8 cellular contexts compared by ENCODE assay signal in the genomic region with DNA sequence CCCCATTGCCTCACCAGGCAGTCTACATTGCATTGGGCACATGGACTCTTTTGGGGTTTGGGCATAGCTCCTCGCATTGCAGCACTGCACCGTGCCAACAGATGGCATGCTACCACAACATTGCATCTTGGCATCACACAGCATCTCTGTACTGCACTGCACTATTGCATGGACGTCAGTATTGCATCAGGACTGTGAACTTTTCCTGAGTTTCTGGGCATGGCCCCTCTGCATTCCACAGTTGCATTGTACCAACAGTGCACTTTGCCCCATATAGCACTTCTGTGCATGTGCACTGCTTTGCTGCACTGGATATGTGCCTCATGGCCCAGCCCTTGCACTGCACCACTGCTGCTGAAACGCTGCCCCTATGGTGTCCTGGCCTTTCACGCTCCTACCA. TPM values are rescaled to one million over a fixed set of nuclear protein-coding genes. Genes with fewer than 3 reads are reported as not detected.
A peak's percentile ranks its signal among the peaks of the same experiment; 100 is the strongest.
DNase-seq lines count a peak whose midpoint lies in the region; ATAC-seq and TF ChIP-seq lines count a peak whose summit lies in the region.
"Had no signal": no experiment of that assay in that cellular context is flagged by ENCODE, and none has a peak within 500 bp of the region (broad histone marks: within the 10 kb centered on the region; RNA-seq: fewer than 3 reads in every experiment).

No MANE protein-coding gene starts in this region.

- CTCF ChIA-PET in WTC11 (lab: Charles Lee): interaction anchor here (0.5 to 1.7 kb wide), 8 partner anchors 8 to 95 kb away, joined by 3 to 9 read pairs (median 5); a partner anchor contains a TSS

- H3K4me1 Mint-ChIP-seq in neural crest cell: peaks cover 17% of the 10 kb centered on the region
- H3K4me1 Mint-ChIP-seq in WTC11: peaks cover 41% of the 10 kb centered on the region

- H3K27me3 Mint-ChIP-seq in neural crest cell (ENCODE audit: low read depth) (peaks cover 11% of the 10 kb centered on the region), WTC11 (ENCODE audit: low read depth) (no peaks in the 10 kb centered on the region)

- H3F3A ChIP-seq in MM.1S (ENCODE audit: insufficient read depth, low read length): no peaks in the 10 kb centered on the region

- no peaks in the 10 kb centered on the region for H3K9me2 ChIP-seq in MM.1S (replicated peaks; ENCODE audit: insufficient read depth, low read length)

- POLR2A ChIA-PET in WTC11 (lab: Charles Lee): no interaction called here

- peaks cover 85% of the 10 kb centered on the region for H3K27me3 ChIP-seq in MM.1S (replicated peaks; ENCODE audit: insufficient read depth, low read length)
- H3K27me3 ChIP-seq: tibial artery had no signal

- no peak overlapping the region for H3K4me2 ChIP-seq in MM.1S (ENCODE audit: low read depth, low read length)

- DNase-seq in GM03348 (ENCODE audit: low spot score): peak; percentile 49
- peak; percentile 29 for DNase-seq in MM.1S
- DNase-seq in choroid plexus epithelial cell (ENCODE audit: low read depth): peak; percentile 68
- DNase-seq in neural crest cell (ENCODE audit: low read depth, low spot score): no peak
- no peak for DNase-seq in WTC11 (ENCODE audit: low spot score)
- DNase-seq in NCI-H146 treated with DMSO at 0.1 percent for 48 hours (lab: John Stamatoyannopoulos, UW; ENCODE audit: unreplicated experiment): no peak

- ATAC-seq in WTC11: no peak
- no peak for ATAC-seq in GM18498 (IDR thresholded peaks at IDR 0.05; ENCODE audit: unreplicated experiment)

- no peaks in the 10 kb centered on the region for H3K79me2 ChIP-seq in MM.1S (ENCODE audit: low read length)

- TF ChIP-seq CTCF in MM.1S (IDR thresholded peaks at IDR 0.05; ENCODE audit: low read length) (peak; percentile 44), choroid plexus epithelial cell (conservative IDR thresholded peaks at IDR 0.05; ENCODE audit: low read depth, low read length) (peak; percentile 65), neural crest cell (conservative IDR thresholded peaks at IDR 0.05) (peak; percentile 37), WTC11 (IDR thresholded peaks at IDR 0.05) (no peak)

- H3K4me3 ChIP-seq in MM.1S (ENCODE audit: low read length) (no peak overlapping the region), choroid plexus epithelial cell (ENCODE audit: low read depth, low read length) (no peak overlapping the region)
- H3K4me3 ChIP-seq: tibial artery had no signal

- no peaks in the 10 kb centered on the region for H3K36me3 Mint-ChIP-seq in neural crest cell (ENCODE audit: low read depth)
- H3K36me3 Mint-ChIP-seq in WTC11: no peaks in the 10 kb centered on the region

- no peak overlapping the region for H2AFZ ChIP-seq in MM.1S (ENCODE audit: low read length)

- no peaks in the 10 kb centered on the region for H3K9me3 Mint-ChIP-seq in neural crest cell
- no peaks in the 10 kb centered on the region for H3K9me3 Mint-ChIP-seq in WTC11

- no peak overlapping the region for H3K4me3 Mint-ChIP-seq in neural crest cell
- H3K4me3 Mint-ChIP-seq in WTC11: no peak overlapping the region

- H4K20me1 ChIP-seq in MM.1S (ENCODE audit: insufficient read depth, low read length): no peaks in the 10 kb centered on the region

- H3K9ac ChIP-seq in MM.1S (ENCODE audit: low read length): no peak overlapping the region

- H3K27ac Mint-ChIP-seq in neural crest cell (ENCODE audit: unreplicated experiment) (no peak overlapping the region), WTC11 (no peak overlapping the region)

- H3K4me1 ChIP-seq in MM.1S (ENCODE audit: low read length): no peaks in the 10 kb centered on the region

- H3K36me3 ChIP-seq in MM.1S (replicated peaks; ENCODE audit: insufficient read depth, low read length): no peaks in the 10 kb centered on the region
- H3K36me3 ChIP-seq: tibial artery had no signal

- H3K27ac ChIP-seq in MM.1S (ENCODE audit: low read length): no peak overlapping the region
- H3K27ac ChIP-seq: tibial artery had no signal

- H3K9me3 ChIP-seq in MM.1S (replicated peaks; ENCODE audit: insufficient read depth, low read length): no peaks in the 10 kb centered on the region
- H3K9me3 ChIP-seq: tibial artery had no signal

TF ChIP-seq in WTC11, 78 proteins besides CTCF, POLR2A, EP300 and RAD21 (continues in another document):
- TF ChIP-seq, protein P1, sequence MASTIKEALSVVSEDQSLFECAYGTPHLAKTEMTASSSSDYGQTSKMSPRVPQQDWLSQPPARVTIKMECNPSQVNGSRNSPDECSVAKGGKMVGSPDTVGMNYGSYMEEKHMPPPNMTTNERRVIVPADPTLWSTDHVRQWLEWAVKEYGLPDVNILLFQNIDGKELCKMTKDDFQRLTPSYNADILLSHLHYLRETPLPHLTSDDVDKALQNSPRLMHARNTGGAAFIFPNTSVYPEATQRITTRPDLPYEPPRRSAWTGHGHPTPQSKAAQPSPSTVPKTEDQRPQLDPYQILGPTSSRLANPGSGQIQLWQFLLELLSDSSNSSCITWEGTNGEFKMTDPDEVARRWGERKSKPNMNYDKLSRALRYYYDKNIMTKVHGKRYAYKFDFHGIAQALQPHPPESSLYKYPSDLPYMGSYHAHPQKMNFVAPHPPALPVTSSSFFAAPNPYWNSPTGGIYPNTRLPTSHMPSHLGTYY (CRISPR knock-in tag; IDR thresholded peaks at IDR 0.05): no peak
- TF ChIP-seq JUN (CRISPR knock-in tag; IDR thresholded peaks at IDR 0.05) (no peak), CBFB (CRISPR knock-in tag; IDR thresholded peaks at IDR 0.05; ENCODE audit: low read depth) (no peak), ELF4 (CRISPR knock-in tag; IDR thresholded peaks at IDR 0.05; ENCODE audit: low read depth) (no peak), TP53 (CRISPR knock-in tag; IDR thresholded peaks at IDR 0.05) (no peak), TEAD1 (CRISPR knock-in tag; IDR thresholded peaks at IDR 0.05) (no peak), PRRX2 (CRISPR knock-in tag; IDR thresholded peaks at IDR 0.05) (no peak), ZNF138 (CRISPR knock-in tag; conservative IDR thresholded peaks at IDR 0.05) (no peak)
- TF ChIP-seq, protein P2, sequence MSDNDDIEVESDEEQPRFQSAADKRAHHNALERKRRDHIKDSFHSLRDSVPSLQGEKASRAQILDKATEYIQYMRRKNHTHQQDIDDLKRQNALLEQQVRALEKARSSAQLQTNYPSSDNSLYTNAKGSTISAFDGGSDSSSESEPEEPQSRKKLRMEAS (CRISPR knock-in tag; IDR thresholded peaks at IDR 0.05): no peak
- TF ChIP-seq, protein P3, sequence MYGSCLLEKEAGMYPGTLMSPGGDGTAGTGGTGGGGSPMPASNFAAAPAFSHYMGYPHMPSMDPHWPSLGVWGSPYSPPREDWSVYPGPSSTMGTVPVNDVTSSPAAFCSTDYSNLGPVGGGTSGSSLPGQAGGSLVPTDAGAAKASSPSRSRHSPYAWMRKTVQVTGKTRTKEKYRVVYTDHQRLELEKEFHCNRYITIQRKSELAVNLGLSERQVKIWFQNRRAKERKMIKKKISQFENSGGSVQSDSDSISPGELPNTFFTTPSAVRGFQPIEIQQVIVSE (CRISPR knock-in tag; IDR thresholded peaks at IDR 0.05; ENCODE audit: borderline replicate concordance): no peak
- TF ChIP-seq, protein P4, sequence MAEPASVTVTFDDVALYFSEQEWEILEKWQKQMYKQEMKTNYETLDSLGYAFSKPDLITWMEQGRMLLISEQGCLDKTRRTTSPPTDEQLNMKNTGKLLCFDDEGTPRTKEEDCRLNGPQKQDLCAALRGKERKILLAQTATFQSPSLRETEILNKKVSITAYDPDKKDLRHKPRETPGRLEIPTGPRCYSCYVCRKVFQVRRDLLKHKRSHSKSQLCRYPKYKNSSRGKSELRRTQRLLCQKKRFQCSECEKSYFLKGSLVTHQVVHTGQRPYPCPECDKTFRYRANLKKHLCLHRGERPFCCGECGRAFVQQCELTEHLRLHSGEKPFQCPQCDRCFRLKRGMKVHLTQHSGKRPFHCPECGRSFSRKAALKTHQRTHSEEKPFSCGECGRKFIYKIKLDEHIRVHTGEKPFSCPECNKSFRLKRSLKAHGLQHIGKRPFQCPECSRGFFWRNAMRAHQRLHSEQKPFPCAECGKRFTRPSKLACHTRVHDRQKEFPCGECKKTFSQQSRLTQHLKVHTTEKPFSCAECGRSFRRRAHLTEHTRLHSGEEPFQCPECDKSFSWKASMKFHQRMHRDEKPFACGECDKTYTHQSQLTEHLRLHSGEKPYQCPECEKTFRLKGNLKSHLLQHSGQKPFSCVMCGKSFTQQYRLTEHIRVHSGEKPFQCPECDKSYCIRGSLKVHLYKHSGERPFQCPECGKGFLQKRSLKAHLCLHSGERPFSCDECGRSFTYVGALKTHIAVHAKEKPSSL (CRISPR knock-in tag; conservative IDR thresholded peaks at IDR 0.05): no peak
- TF ChIP-seq, protein P5, sequence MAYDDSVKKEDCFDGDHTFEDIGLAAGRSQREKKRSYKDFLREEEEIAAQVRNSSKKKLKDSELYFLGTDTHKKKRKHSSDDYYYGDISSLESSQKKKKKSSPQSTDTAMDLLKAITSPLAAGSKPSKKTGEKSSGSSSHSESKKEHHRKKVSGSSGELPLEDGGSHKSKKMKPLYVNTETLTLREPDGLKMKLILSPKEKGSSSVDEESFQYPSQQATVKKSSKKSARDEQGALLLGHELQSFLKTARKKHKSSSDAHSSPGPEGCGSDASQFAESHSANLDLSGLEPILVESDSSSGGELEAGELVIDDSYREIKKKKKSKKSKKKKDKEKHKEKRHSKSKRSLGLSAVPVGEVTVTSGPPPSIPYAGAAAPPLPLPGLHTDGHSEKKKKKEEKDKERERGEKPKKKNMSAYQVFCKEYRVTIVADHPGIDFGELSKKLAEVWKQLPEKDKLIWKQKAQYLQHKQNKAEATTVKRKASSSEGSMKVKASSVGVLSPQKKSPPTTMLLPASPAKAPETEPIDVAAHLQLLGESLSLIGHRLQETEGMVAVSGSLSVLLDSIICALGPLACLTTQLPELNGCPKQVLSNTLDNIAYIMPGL (CRISPR knock-in tag; IDR thresholded peaks at IDR 0.05): no peak
- TF ChIP-seq, protein P6, sequence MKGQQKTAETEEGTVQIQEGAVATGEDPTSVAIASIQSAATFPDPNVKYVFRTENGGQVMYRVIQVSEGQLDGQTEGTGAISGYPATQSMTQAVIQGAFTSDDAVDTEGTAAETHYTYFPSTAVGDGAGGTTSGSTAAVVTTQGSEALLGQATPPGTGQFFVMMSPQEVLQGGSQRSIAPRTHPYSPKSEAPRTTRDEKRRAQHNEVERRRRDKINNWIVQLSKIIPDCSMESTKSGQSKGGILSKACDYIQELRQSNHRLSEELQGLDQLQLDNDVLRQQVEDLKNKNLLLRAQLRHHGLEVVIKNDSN (CRISPR knock-in tag; IDR thresholded peaks at IDR 0.05): no peak

RNA-seq across cellular contexts. Expression of a gene that starts 9.6 kb away (rescaled TPM):
- total RNA-seq in neural crest cell (4.8 and 5.1 TPM in 2 replicates), WTC11 (2021) (60.8 to 75.4 TPM (median 68.2 TPM) in 3 replicates)

RNA-seq across cellular contexts. Expression of a gene that starts 15.1 kb away (rescaled TPM):
- 24.6 and 28.4 TPM in 2 replicates for total RNA-seq in neural crest cell
- total RNA-seq in WTC11 (2021): 37.6 to 44.2 TPM (median 43.0 TPM) in 3 replicates

Comparison
In these comparisons a context has a peak if more than half of its experiments do, and no peak if none do; other contexts are left out.
1. DNase-seq: peak in GM03348 (single experiment), MM.1S (single experiment) and choroid plexus epithelial cell (single experiment); none in neural crest cell (single experiment), WTC11 (single experiment) and NCI-H146 treated with DMSO at 0.1 percent for 48 hours (single experiment).
2. RNA of a gene that starts 9.6 kb away (total RNA-seq): 60.8 to 75.4 TPM in WTC11; 4.8 to 5.1 TPM in neural crest cell; every median in the first group is over 10 times any median in the second.